In the genomic region with DNA sequence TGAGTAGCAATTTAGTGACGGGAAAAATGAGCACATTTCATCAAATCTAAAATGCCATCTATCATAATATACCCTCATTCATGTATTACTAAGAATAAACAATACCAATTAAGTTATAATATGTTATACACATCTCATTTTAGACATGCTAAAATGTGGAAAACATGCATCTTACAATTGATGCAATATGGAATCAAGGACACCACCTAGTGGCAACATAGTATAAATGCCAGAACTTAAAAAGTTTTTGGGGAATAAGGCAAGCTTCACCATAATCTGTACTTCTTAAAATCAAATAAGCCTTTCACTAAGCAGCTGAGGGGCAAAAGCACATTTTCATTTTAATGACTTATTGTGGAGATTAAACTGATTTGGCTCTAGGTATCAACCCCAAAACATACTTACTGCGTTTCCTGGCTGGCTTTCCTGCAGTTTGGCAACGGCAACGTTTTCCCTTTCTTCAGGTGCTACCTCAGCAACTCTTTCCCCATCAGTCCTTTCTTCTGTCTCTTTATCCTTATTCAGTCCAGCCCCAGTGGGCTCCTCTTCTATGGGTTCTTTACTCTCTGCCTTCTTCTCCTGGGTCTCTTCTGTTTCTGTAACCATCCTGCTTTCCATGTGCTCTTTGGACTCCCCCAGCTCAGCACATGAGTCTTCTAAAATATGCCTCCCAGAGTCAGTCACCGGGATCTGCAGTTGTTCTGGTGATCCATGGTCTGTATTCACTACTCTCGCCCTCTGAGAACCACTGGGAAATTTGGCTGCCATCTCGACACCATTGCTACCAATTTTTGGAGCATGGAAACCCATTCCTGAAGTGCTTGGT, we compare ENCODE assay signal across 8 cellular contexts. TPM values are rescaled to one million over a fixed set of nuclear protein-coding genes. Genes with fewer than 3 reads are reported as not detected.
DNase-seq lines count a peak whose midpoint lies in the region; ATAC-seq, FAIRE-seq and TF ChIP-seq lines count a peak whose summit lies in the region.

No MANE protein-coding gene starts in this region.

- H3K27me3 Mint-ChIP-seq in CD8-positive, alpha-beta T cell (ENCODE audit: low read depth): no peaks in the 10 kb centered on the region

- H3K4me3 Mint-ChIP-seq in CD8-positive, alpha-beta T cell: no peak overlapping the region

- peak overlapping the region; percentile 30 for H3K27ac Mint-ChIP-seq in CD8-positive, alpha-beta T cell

- H3K27ac ChIP-seq in CD8-positive, alpha-beta T cell (ENCODE audit: low read depth, low read length): no peak overlapping the region
- H3K27ac ChIP-seq in HEK293 (ENCODE audit: extremely low read depth, low read depth, low read length) (no peak overlapping the region), PC-9 (no peak overlapping the region), pancreas (no peak overlapping the region)

- H3K4me1 ChIP-seq in CD8-positive, alpha-beta T cell (ENCODE audit: insufficient read depth, low read length): peaks cover 9% of the 10 kb centered on the region
- no peaks in the 10 kb centered on the region for H3K4me1 ChIP-seq in HEK293 (ENCODE audit: control insufficient read depth, insufficient read depth, low read length)
- no peaks in the 10 kb centered on the region for H3K4me1 ChIP-seq in PC-9 (replicated peaks; ENCODE audit: insufficient read depth)
- peaks cover 0 to 9% (median 5%) of the 10 kb centered on the region in 3 donors for H3K4me1 ChIP-seq in pancreas

- no peak overlapping the region for H3K4me2 ChIP-seq in PC-9

- intact Hi-C loops in CD8-positive, alpha-beta T cell (cut with DNase I, micrococcal nuclease): no loop called here
- intact Hi-C loops in PC-9 (cut with micrococcal nuclease; ENCODE audit: unreplicated experiment): loop anchor here (10.0 kb wide), 1 partner anchor 573 kb away; no protein-coding TSS in a partner anchor
- intact Hi-C loops in pancreas (cut with DNase I): no loop called here

- DNase-seq in CD8-positive, alpha-beta T cell: no peak
- DNase-seq in PC-9 (peak in 1 of 2 experiments; percentile 41), epithelial cell of esophagus (ENCODE audit: low read depth) (peak; percentile 55), pancreas (no peak), COLO829 (ENCODE audit: low spot score) (no peak)

- H3K9me3 Mint-ChIP-seq in CD8-positive, alpha-beta T cell: no peaks in the 10 kb centered on the region

- no peak overlapping the region for H3K4me3 ChIP-seq in CD8-positive, alpha-beta T cell (ENCODE audit: low read depth, low read length)
- H3K4me3 ChIP-seq in HEK293 (ENCODE audit: low read depth, low read length): no peak overlapping the region
- no peak overlapping the region for H3K4me3 ChIP-seq in PC-9
- no peak overlapping the region for H3K4me3 ChIP-seq in epithelial cell of esophagus (ENCODE audit: low read length)
- H3K4me3 ChIP-seq in pancreas: no peak overlapping the region

- no peak overlapping the region for H2AFZ ChIP-seq in PC-9

- WGBS in pancreas, 2 donors: 65 to 66% methylated on average over 7 of the region's 7 CpGs

- peak; percentile 79 for ATAC-seq in CD8-positive, alpha-beta T cell
- ATAC-seq in pancreas (peak in 3 of 4 donors; percentile 71 to 82 (median 78)), HG03520 (IDR thresholded peaks at IDR 0.05; ENCODE audit: unreplicated experiment) (no peak), HG02588 (IDR thresholded peaks at IDR 0.05; ENCODE audit: unreplicated experiment) (no peak)

- H3K27me3 ChIP-seq in CD8-positive, alpha-beta T cell (ENCODE audit: insufficient read depth, low read length): no peaks in the 10 kb centered on the region
- H3K27me3 ChIP-seq in PC-9 (ENCODE audit: insufficient read depth, low read depth) (no peaks in the 10 kb centered on the region), pancreas (no peaks in the 10 kb centered on the region)

- H3K36me3 Mint-ChIP-seq in CD8-positive, alpha-beta T cell: peaks cover 80% of the 10 kb centered on the region

- no peaks in the 10 kb centered on the region for H3K9me3 ChIP-seq in CD8-positive, alpha-beta T cell (ENCODE audit: low read length)
- H3K9me3 ChIP-seq in HEK293 (ENCODE audit: control insufficient read depth, insufficient read depth, low read depth, low read length): no peaks in the 10 kb centered on the region
- 0 out of 2 replicates have a peak, but pooled peaks cover under 1% of the 10 kb centered on the region for H3K9me3 ChIP-seq in PC-9 (ENCODE audit: insufficient read depth, low read depth)
- no peaks in the 10 kb centered on the region for H3K9me3 ChIP-seq in pancreas

- peak; percentile 74 for TF ChIP-seq CTCF in CD8-positive, alpha-beta T cell (IDR thresholded peaks at IDR 0.05)
- TF ChIP-seq CTCF in HEK293 (tag by site-specific recombination; IDR thresholded peaks at IDR 0.05) (peak; percentile 53; the same call in 1 of the 2 replicates), PC-9 (conservative IDR thresholded peaks at IDR 0.05) (peak; percentile 84), epithelial cell of esophagus (IDR thresholded peaks at IDR 0.05; ENCODE audit: insufficient read depth, low read depth, low read length, missing control alignments) (peak; percentile 67), pancreas (IDR thresholded peaks at IDR 0.05) (peak; percentile 22 to 70 (median 52))

- no peaks in the 10 kb centered on the region for H3K9me2 ChIP-seq in PC-9 (ENCODE audit: insufficient read depth)

- FAIRE-seq in pancreas (lab: Jason Lieb, UNC): peak; percentile 69

- peaks cover 16% of the 10 kb centered on the region for H3F3A ChIP-seq in PC-9 (ENCODE audit: insufficient read depth, low read depth)

- peaks cover 10% of the 10 kb centered on the region; the same call in 1 of the 2 replicates for H3K79me2 ChIP-seq in PC-9 (ENCODE audit: low read depth)

- CTCF ChIA-PET in CD8-positive, alpha-beta T cell (lab: Charles Lee): interaction anchor here (0.6 to 4.7 kb wide), 30 partner anchors 10 to 681 kb away, joined by 3 to 33 read pairs (median 4); a partner anchor contains a TSS
- CTCF ChIA-PET in HEK293 (lab: Yijun Ruan, JAX) (interaction anchor here (0.6 to 3.4 kb wide), 59 partner anchors 9 to 1588 kb away, joined by 3 to 56 read pairs (median 4); a partner anchor contains a TSS), PC-9 (lab: Charles Lee) (interaction anchor here (0.5 to 1.3 kb wide), 9 partner anchors 10 to 543 kb away, joined by 3 to 9 read pairs (median 3); a partner anchor contains a TSS)

- POLR2A ChIA-PET in CD8-positive, alpha-beta T cell (lab: Charles Lee): interaction anchor here (0.9 to 2.1 kb wide), 6 partner anchors 10 to 543 kb away, joined by 3 to 7 read pairs (median 3); a partner anchor contains a TSS
- POLR2A ChIA-PET in HEK293 (lab: Yijun Ruan, JAX) (interaction anchor here (0.7 to 1.8 kb wide), 6 partner anchors 10 to 513 kb away, joined by 3 to 8 read pairs (median 4); a partner anchor contains a TSS), PC-9 (lab: Charles Lee; ENCODE audit: unreplicated experiment) (interaction anchor here (0.6 kb wide), 2 partner anchors 75 to 111 kb away, joined by 4 to 5 read pairs; no protein-coding TSS in a partner anchor)

- BruUV-seq in PC-9 (replicated peaks; lab: Mats Ljungman, UMichigan): no TSS peak

- peaks cover 28% of the 10 kb centered on the region for H3K4me1 Mint-ChIP-seq in CD8-positive, alpha-beta T cell (ENCODE audit: low read depth)

- peaks cover 40% of the 10 kb centered on the region for H3K36me3 ChIP-seq in CD8-positive, alpha-beta T cell (ENCODE audit: insufficient read depth, low read length)
- H3K36me3 ChIP-seq in HEK293 (ENCODE audit: control insufficient read depth in 2 of 2, insufficient read depth in 1 of 2, low read length in 2 of 2) (peaks cover 95 to 96% of the 10 kb centered on the region in 2 experiments), PC-9 (ENCODE audit: low read depth) (peaks cover 53% of the 10 kb centered on the region), pancreas (peaks cover 5 to 59% (median 33%) of the 10 kb centered on the region in 3 donors)

- peaks cover 15% of the 10 kb centered on the region for H4K20me1 ChIP-seq in PC-9 (ENCODE audit: insufficient read depth)

TF ChIP-seq in HEK293, 187 proteins besides CTCF, POLR2A, EP300 and RAD21 (continues in another document):
- TF ChIP-seq, protein P1, sequence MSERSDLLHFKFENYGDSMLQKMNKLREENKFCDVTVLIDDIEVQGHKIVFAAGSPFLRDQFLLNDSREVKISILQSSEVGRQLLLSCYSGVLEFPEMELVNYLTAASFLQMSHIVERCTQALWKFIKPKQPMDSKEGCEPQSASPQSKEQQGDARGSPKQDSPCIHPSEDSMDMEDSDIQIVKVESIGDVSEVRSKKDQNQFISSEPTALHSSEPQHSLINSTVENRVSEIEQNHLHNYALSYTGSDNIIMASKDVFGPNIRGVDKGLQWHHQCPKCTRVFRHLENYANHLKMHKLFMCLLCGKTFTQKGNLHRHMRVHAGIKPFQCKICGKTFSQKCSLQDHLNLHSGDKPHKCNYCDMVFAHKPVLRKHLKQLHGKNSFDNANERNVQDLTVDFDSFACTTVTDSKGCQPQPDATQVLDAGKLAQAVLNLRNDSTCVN (tag by site-specific recombination; optimal IDR thresholded peaks at IDR 0.05): no peak
- TF ChIP-seq ZNF501 (tag by site-specific recombination; IDR thresholded peaks at IDR 0.05) (no peak), ZNF132 (tag by site-specific recombination; IDR thresholded peaks at IDR 0.05; ENCODE audit: borderline replicate concordance) (no peak), ZNF514 (tag by site-specific recombination; IDR thresholded peaks at IDR 0.05) (no peak), ZNF510 (tag by site-specific recombination; IDR thresholded peaks at IDR 0.05; ENCODE audit: insufficient replicate concordance) (no peak), PRDM1 (tag by site-specific recombination; IDR thresholded peaks at IDR 0.05) (peak; percentile 91), ZNF133 (tag by site-specific recombination; IDR thresholded peaks at IDR 0.05) (no peak)
- TF ChIP-seq, protein P2, sequence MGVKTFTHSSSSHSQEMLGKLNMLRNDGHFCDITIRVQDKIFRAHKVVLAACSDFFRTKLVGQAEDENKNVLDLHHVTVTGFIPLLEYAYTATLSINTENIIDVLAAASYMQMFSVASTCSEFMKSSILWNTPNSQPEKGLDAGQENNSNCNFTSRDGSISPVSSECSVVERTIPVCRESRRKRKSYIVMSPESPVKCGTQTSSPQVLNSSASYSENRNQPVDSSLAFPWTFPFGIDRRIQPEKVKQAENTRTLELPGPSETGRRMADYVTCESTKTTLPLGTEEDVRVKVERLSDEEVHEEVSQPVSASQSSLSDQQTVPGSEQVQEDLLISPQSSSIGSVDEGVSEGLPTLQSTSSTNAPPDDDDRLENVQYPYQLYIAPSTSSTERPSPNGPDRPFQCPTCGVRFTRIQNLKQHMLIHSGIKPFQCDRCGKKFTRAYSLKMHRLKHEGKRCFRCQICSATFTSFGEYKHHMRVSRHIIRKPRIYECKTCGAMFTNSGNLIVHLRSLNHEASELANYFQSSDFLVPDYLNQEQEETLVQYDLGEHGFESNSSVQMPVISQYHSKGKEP (tag by site-specific recombination; IDR thresholded peaks at IDR 0.05): peak; percentile 79; the same call in 1 of the 2 replicates

RNA-seq across cellular contexts. Expression of a gene that starts 11.4 kb away (rescaled TPM):
- total RNA-seq in CD8-positive, alpha-beta T cell: 10 to 100 TPM; 53.3 to 55.3 TPM
- 16.0 and 17.3 TPM in 2 replicates for total RNA-seq in PC-9 (2021)
- total RNA-seq in pancreas: 10 to 100 TPM in 1 of 6 donors, 1 to 10 TPM in 5; 6.8 to 12.4 (median 9.4) TPM
- 1 to 10 TPM; 3.3 to 6.6 TPM for polyA plus RNA-seq in pancreas

RNA-seq across cellular contexts. Expression of a gene that starts 46.7 kb away (rescaled TPM):
- total RNA-seq in CD8-positive, alpha-beta T cell: not detected
- total RNA-seq in PC-9 (2021) (not detected in 2 replicates), pancreas (10 to 100 TPM in 1 of 6 donors, under 1 TPM in 1, not detected in 4; 0.09 to 16.3 TPM)
- polyA plus RNA-seq in pancreas: 1 to 10 TPM in 1 of 2 donors, under 1 TPM in 1; 0.07 to 1.4 TPM

Comparison
In these comparisons a context has a peak if more than half of its experiments do, and no peak if none do; other contexts are left out.
1. ATAC-seq: peak in CD8-positive, alpha-beta T cell (single experiment) and pancreas (3 of 4); none in HG03520 (single experiment) and HG02588 (single experiment).
2. Peak in every context shown above with its lines, with median percentiles within 50 percentile points of each other: CTCF ChIP-seq.